ENCODE assay signal across 17 cellular contexts in the genomic region with DNA sequence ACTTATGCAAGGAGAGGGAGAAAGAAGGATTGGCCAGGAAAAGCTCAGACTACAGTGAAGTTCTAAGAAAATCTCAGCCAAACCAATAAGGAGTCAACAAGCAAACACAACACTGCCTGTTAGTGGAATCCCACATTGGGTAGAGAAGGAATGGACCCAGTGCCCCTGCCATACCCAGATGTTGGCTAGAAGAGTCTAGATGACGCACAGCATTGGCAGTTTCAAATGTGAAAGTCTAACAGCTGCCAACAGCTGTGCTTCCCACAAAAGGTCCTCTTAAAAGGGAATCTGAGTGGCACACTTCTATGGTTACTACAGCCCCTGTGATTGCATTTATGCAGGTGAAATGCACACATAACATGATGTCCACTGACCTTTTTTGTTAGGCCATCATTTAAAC. TPM values are rescaled to one million over a fixed set of nuclear protein-coding genes. Genes with fewer than 3 reads are reported as not detected.
DNase-seq lines count a peak whose midpoint lies in the region; TF ChIP-seq lines count a peak whose summit lies in the region.
"Had no signal": no experiment of that assay in that cellular context is flagged by ENCODE, and none has a peak within 500 bp of the region (broad histone marks: within the 10 kb centered on the region; RNA-seq: fewer than 3 reads in every experiment).

No MANE protein-coding gene starts in this region.

- no peak overlapping the region for H3K27ac ChIP-seq in uterus
- H3K27ac ChIP-seq: BLaER1, HL-60 had no signal

- H3K27me3 ChIP-seq in MG63, result no peaks in the 10 kb centered on the region
- H3K27me3 ChIP-seq in uterus, result no peaks in the 10 kb centered on the region
- H3K27me3 ChIP-seq: BLaER1 had no signal

- H3K36me3 ChIP-seq in MG63 (no peaks in the 10 kb centered on the region), uterus (no peaks in the 10 kb centered on the region)
- H3K36me3 ChIP-seq: BLaER1 had no signal

- H3K4me1 ChIP-seq in uterus, result no peaks in the 10 kb centered on the region
- H3K4me1 ChIP-seq: BLaER1 had no signal

- intact Hi-C loops in uterus (cut with DNase I; ENCODE audit: low total_unique reads), result no loop called here

- DNase-seq in MG63, result peak; percentile 22
- peak; percentile 15 for DNase-seq in fibroblast of peridontal ligament (ENCODE audit: extremely low read depth)
- peak; percentile 89 for DNase-seq in myocyte (ENCODE audit: low read depth)
- no peak for DNase-seq in ureter (ENCODE audit: low spot score)
- no peak for DNase-seq in NCI-H774 (lab: John Stamatoyannopoulos, UW)
- DNase-seq in activated T-cell treated with anti-CD3 and anti-CD28 coated beads for 4 hours, result no peak
- no peak for DNase-seq in uterus
- DNase-seq: 8988T; CD4-positive, alpha-beta memory T cell; DMS153; DMS79; GF-D8; GOT3; H7; HFFc6 had no signal

- no peak for TF ChIP-seq POLR2A in uterus (IDR thresholded peaks at IDR 0.05)

- H3K4me3 ChIP-seq in MG63, result no peak overlapping the region
- H3K4me3 ChIP-seq in uterus, result no peak overlapping the region
- H3K4me3 ChIP-seq: BLaER1 had no signal

- no peak for TF ChIP-seq CTCF in uterus (IDR thresholded peaks at IDR 0.05)

- H3K9me3 ChIP-seq in MG63 (no peaks in the 10 kb centered on the region), uterus (no peaks in the 10 kb centered on the region)
- H3K9me3 ChIP-seq: BLaER1 had no signal

RNA-seq across cellular contexts. Expression of a gene that starts 37.2 kb away (rescaled TPM):
- total RNA-seq in MG63 (2014; rRNA removed; shearing (Covaris generic); ENCODE audit: low replicate concordance), result 0.10 and 3.4 TPM in 2 replicates
- total RNA-seq in myocyte (31.7 and 40.0 TPM in 2 replicates), ureter (19.8 TPM), uterus (10 to 100 TPM in 2 of 4 donors, 1 to 10 TPM in 2; 5.4 to 19.5 (median 13.6) TPM)
- polyA plus RNA-seq in myocyte (2012), result 15.8 TPM

Comparison
In these comparisons a context has a peak if more than half of its experiments do, and no peak if none do; other contexts are left out.
1. DNase-seq: peak in MG63 (single experiment), fibroblast of peridontal ligament (single experiment) and myocyte (single experiment); none in ureter (single experiment), NCI-H774 (single experiment), activated T-cell treated with anti-CD3 and anti-CD28 coated beads for 4 hours (single experiment) and uterus (0 of 2).